1 cellular context compared by ENCODE assay signal in genomic region chr15:81897011-81897677, GRCh38.
TF ChIP-seq lines count a peak whose summit lies in the region.

No MANE protein-coding gene starts in this region.

TF ChIP-seq in HepG2, 621 proteins besides CTCF, POLR2A, EP300 and RAD21 (continued from another document):
- TF ChIP-seq ZHX2 (IDR thresholded peaks at IDR 0.05; ENCODE audit: low read depth) (no peak), ZHX2 (CRISPR knock-in tag; IDR thresholded peaks at IDR 0.05; ENCODE audit: borderline replicate concordance) (no peak), HOXA9 (CRISPR knock-in tag; IDR thresholded peaks at IDR 0.05; ENCODE audit: borderline replicate concordance) (no peak), PLSCR1 (CRISPR knock-in tag; IDR thresholded peaks at IDR 0.05; ENCODE audit: borderline replicate concordance) (no peak), U2AF2 (IDR thresholded peaks at IDR 0.05; ENCODE audit: low read depth, low read length) (no peak), KLF13 (CRISPR knock-in tag; IDR thresholded peaks at IDR 0.05) (no peak), FOXC1 (CRISPR knock-in tag; IDR thresholded peaks at IDR 0.05; ENCODE audit: borderline replicate concordance) (no peak), ZFP1 (CRISPR knock-in tag; IDR thresholded peaks at IDR 0.05) (no peak), RBM22 (optimal IDR thresholded peaks at IDR 0.05; ENCODE audit: low read length) (no peak), WIZ (CRISPR knock-in tag; IDR thresholded peaks at IDR 0.05) (no peak), NFRKB (IDR thresholded peaks at IDR 0.05) (no peak), HOXA7 (CRISPR knock-in tag; IDR thresholded peaks at IDR 0.05) (no peak), SNAPC2 (CRISPR knock-in tag; IDR thresholded peaks at IDR 0.05) (no peak)
- TF ChIP-seq, protein P1, sequence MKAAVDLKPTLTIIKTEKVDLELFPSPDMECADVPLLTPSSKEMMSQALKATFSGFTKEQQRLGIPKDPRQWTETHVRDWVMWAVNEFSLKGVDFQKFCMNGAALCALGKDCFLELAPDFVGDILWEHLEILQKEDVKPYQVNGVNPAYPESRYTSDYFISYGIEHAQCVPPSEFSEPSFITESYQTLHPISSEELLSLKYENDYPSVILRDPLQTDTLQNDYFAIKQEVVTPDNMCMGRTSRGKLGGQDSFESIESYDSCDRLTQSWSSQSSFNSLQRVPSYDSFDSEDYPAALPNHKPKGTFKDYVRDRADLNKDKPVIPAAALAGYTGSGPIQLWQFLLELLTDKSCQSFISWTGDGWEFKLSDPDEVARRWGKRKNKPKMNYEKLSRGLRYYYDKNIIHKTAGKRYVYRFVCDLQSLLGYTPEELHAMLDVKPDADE (CRISPR knock-in tag; IDR thresholded peaks at IDR 0.05), result no peak
